10 cellular contexts compared by ENCODE assay signal in the genomic region with DNA sequence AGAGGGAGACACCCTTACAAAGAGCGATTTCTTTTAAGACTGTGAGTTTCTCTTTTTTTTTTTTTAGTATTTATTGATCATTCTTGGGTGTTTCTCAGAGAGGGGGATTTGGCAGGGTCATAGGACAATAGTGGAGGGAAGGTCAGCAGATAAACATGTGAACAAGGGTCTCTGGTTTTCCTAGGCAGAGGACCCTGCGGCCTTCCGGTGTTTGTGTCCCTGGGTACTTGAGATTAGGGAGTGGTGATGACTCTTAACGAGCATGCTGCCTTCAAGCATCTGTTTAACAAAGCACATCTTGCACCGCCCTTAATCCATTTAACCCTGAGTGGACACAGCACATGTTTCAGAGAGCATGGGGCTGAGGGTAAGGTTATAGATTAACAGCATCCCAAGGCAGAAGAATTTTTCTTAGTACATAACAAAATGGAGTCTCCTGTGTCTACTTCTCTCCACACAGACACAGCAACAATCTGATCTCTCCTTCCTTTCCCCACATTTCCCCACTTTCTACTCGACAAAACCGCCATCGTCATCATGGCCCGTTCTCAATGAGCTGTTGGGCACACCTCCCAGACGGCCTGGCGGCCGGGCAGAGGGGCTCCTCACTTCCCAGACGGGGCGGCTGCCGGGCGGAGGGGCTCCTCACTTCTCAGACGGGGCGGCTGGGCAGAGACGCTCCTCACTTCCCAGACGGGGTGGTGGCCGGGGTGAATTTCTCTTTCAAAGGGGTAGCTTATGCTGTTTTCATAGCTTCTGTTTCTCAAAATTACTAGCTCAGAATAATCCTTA. TPM values are rescaled to one million over a fixed set of nuclear protein-coding genes. Genes with fewer than 3 reads are reported as not detected.
DNase-seq lines count a peak whose midpoint lies in the region; ATAC-seq and TF ChIP-seq lines count a peak whose summit lies in the region.
"Not testable (repeated sequence)": the region's sequence is repeated elsewhere in the genome, so short reads cannot be mapped to it uniquely, and the experiment has no call there.
"Had no signal": no experiment of that assay in that cellular context is flagged by ENCODE, and none has a peak within 500 bp of the region (broad histone marks: within the 10 kb centered on the region; RNA-seq: fewer than 3 reads in every experiment).

No MANE protein-coding gene starts in this region.

- not testable (repeated sequence) for H3K4me3 ChIP-seq in GM23338; WERI-Rb-1 (ENCODE audit: low read depth, low read length); hepatocyte; testis

- 78% methylated on average over 21 of the region's 21 CpGs for WGBS in hepatocyte (ENCODE audit: low lambda C conversion rate, missing lambda C conversion rate)
- WGBS in testis, 2 donors: 82 to 84% methylated on average over 14 to 16 of the region's 21 CpGs

- H3F3A ChIP-seq in GM23338 (replicated peaks; ENCODE audit: low read depth): not testable (repeated sequence)

- H3K9me3 ChIP-seq in WERI-Rb-1 (ENCODE audit: severe bottlenecking); hepatocyte (ENCODE audit: low read depth); testis: not testable (repeated sequence)

- not testable (repeated sequence) for H3K27me3 Mint-ChIP-seq in GM23338 (ENCODE audit: insufficient read depth, low read depth, poor library complexity); MCF 10A (ENCODE audit: insufficient read depth, unreplicated experiment); mesothelial cell of epicardium (ENCODE audit: low read depth); progenitor cell of endocrine pancreas

- not testable (repeated sequence) for H3K4me3 Mint-ChIP-seq in GM23338; MCF 10A (ENCODE audit: unreplicated experiment); mesothelial cell of epicardium; progenitor cell of endocrine pancreas (ENCODE audit: low read depth)

- not testable (repeated sequence) for H3K27ac Mint-ChIP-seq in GM23338
- H3K27ac Mint-ChIP-seq in MCF 10A (ENCODE audit: low read depth, unreplicated experiment) (peak overlapping the region; percentile 7), mesothelial cell of epicardium (peak overlapping the region; percentile 50), progenitor cell of endocrine pancreas (peak overlapping the region; percentile 96)

- not testable (repeated sequence) for ATAC-seq in GM23338

- peaks cover 11% of the 10 kb centered on the region; the same call in 1 of the 3 replicates for H3K36me3 Mint-ChIP-seq in GM23338 (ENCODE audit: low read depth)
- not testable (repeated sequence) for H3K36me3 Mint-ChIP-seq in MCF 10A (ENCODE audit: insufficient read depth, unreplicated experiment); mesothelial cell of epicardium; progenitor cell of endocrine pancreas (ENCODE audit: insufficient read depth)

- not testable (repeated sequence) for H3K36me3 ChIP-seq in GM23338 (ENCODE audit: insufficient read depth); WERI-Rb-1; hepatocyte (replicated peaks; ENCODE audit: insufficient read depth, low read depth); testis (ENCODE audit: low read depth, missing control alignments)

- H4K20me1 ChIP-seq in GM23338 (replicated peaks; ENCODE audit: insufficient read depth); hepatocyte (ENCODE audit: insufficient read depth, poor library complexity, severe bottlenecking): not testable (repeated sequence)

- intact Hi-C loops in MCF 10A (cut with micrococcal nuclease): loop anchor here (10.0 kb wide), 1 partner anchor 123 kb away; a partner anchor contains a TSS
- intact Hi-C loops in testis (cut with DNase I; ENCODE audit: low total_unique reads): not testable (repeated sequence)

- peaks cover 10% of the 10 kb centered on the region; the same call in 2 of the 3 replicates for H3K4me1 Mint-ChIP-seq in GM23338
- H3K4me1 Mint-ChIP-seq in MCF 10A (ENCODE audit: insufficient read depth, unreplicated experiment): peaks cover 33% of the 10 kb centered on the region
- H3K4me1 Mint-ChIP-seq in mesothelial cell of epicardium: peaks cover 33% of the 10 kb centered on the region
- H3K4me1 Mint-ChIP-seq in progenitor cell of endocrine pancreas (ENCODE audit: low read depth): peaks cover 27% of the 10 kb centered on the region

- not testable (repeated sequence) for H3K4me1 ChIP-seq in GM23338 (ENCODE audit: insufficient read depth); hepatocyte (ENCODE audit: insufficient read depth)
- peaks cover 28% of the 10 kb centered on the region for H3K4me1 ChIP-seq in testis

- not testable (repeated sequence) for H3K9me3 Mint-ChIP-seq in GM23338; MCF 10A (ENCODE audit: unreplicated experiment); mesothelial cell of epicardium; progenitor cell of endocrine pancreas (ENCODE audit: low read depth)

- not testable (repeated sequence) for H3K27me3 ChIP-seq in GM23338 (ENCODE audit: insufficient read depth); WERI-Rb-1 (ENCODE audit: insufficient read depth, low read depth, severe bottlenecking); hepatocyte; testis

- H3K27ac ChIP-seq in GM23338 (ENCODE audit: low read depth) (0 out of 2 replicates have a peak overlapping the region, but pooled peaks have one; percentile 59), WERI-Rb-1 (peak overlapping the region; percentile 80), hepatocyte (peak overlapping the region; percentile 76), testis (peak overlapping the region; percentile 71 to 79)

- not testable (repeated sequence) for TF ChIP-seq POLR2A in testis (IDR thresholded peaks at IDR 0.05)

- TF ChIP-seq CTCF in GM23338 (conservative IDR thresholded peaks at IDR 0.05; ENCODE audit: low read depth in 2 of 2); WERI-Rb-1 (IDR thresholded peaks at IDR 0.05; ENCODE audit: low read depth, low read length); MCF 10A (IDR thresholded peaks at IDR 0.05; ENCODE audit: unreplicated experiment); hepatocyte (IDR thresholded peaks at IDR 0.05; ENCODE audit: poor library complexity); mesothelial cell of epicardium (IDR thresholded peaks at IDR 0.05; ENCODE audit: unreplicated experiment); progenitor cell of endocrine pancreas (IDR thresholded peaks at IDR 0.05; ENCODE audit: unreplicated experiment); testis (IDR thresholded peaks at IDR 0.05): not testable (repeated sequence)

- not testable (repeated sequence) for H3K4me2 ChIP-seq in GM23338, hepatocyte

- BruUV-seq in MCF 10A (replicated peaks; lab: Mats Ljungman, UMichigan): not testable (repeated sequence)

- POLR2A ChIA-PET in MCF 10A (lab: Yijun Ruan, JAX): interaction anchor here (0.8 to 10.6 kb wide), 2 partner anchors 8 to 144 kb away, joined by 3 to 190 read pairs; a partner anchor contains a TSS

- not testable (repeated sequence) for DNase-seq in GM23338 (ENCODE audit: low spot score); WERI-Rb-1; MCF 10A (ENCODE audit: unreplicated experiment); hepatocyte (ENCODE audit: low spot score); mesothelial cell of epicardium (ENCODE audit: low spot score in 2 of 2, unreplicated experiment in 2 of 2); progenitor cell of endocrine pancreas (ENCODE audit: low spot score, unreplicated experiment); testis

- not testable (repeated sequence) for H2AFZ ChIP-seq in GM23338
- peak overlapping the region; percentile 49 for H2AFZ ChIP-seq in hepatocyte

- CTCF ChIA-PET in MCF 10A (lab: Yijun Ruan, JAX): interaction anchor here (0.6 to 1.6 kb wide), 3 partner anchors 71 to 135 kb away, joined by 3 to 8 read pairs (median 6); no protein-coding TSS in a partner anchor

- H3K79me2 ChIP-seq in GM23338 (replicated peaks; ENCODE audit: insufficient read depth); hepatocyte: not testable (repeated sequence)

- H3K9me2 ChIP-seq in GM23338 (ENCODE audit: insufficient read depth); hepatocyte (replicated peaks; ENCODE audit: insufficient read depth): not testable (repeated sequence)

RNA-seq across cellular contexts. Expression of a gene that starts 7.8 kb away (rescaled TPM):
- total RNA-seq in GM23338 (2014; rRNA removed; shearing (Covaris generic)): 37.0 and 40.1 TPM in 2 replicates
- 24.0 and 24.9 TPM in 2 replicates for polyA plus RNA-seq in GM23338 (2016; fragmentation: Nextera tagmentation; extraction: Ambion mirVana)
- 35.1 and 36.2 TPM in 2 replicates for total RNA-seq in MCF 10A (2022)
- 31.6 and 32.2 TPM in 2 replicates for total RNA-seq in hepatocyte
- polyA plus RNA-seq in hepatocyte: 53.8 and 57.1 TPM in 2 replicates
- 32.3 to 35.1 TPM (median 34.1 TPM) in 3 replicates for total RNA-seq in mesothelial cell of epicardium
- total RNA-seq in progenitor cell of endocrine pancreas: 42.2 and 43.0 TPM in 2 replicates
- 10 to 100 TPM; 85.4 to 95.1 TPM for total RNA-seq in testis
- 57.6 TPM for polyA plus RNA-seq in testis (ENCODE audit: insufficient read depth, low read depth, low replicate concordance)

RNA-seq across cellular contexts. Expression of a gene that starts 13.4 kb away (rescaled TPM):
- total RNA-seq in GM23338 (2014; rRNA removed; shearing (Covaris generic)): 0.08 and 0.10 TPM in 2 replicates
- polyA plus RNA-seq in GM23338 (2016; fragmentation: Nextera tagmentation; extraction: Ambion mirVana) (0.11 and 0.31 TPM in 2 replicates), hepatocyte (0.10 TPM in 1 of 2 replicates, not detected in the other), testis (ENCODE audit: insufficient read depth, low read depth, low replicate concordance) (2.5 TPM)
- total RNA-seq in MCF 10A (2022) (0.14 and 0.15 TPM in 2 replicates), hepatocyte (0.03 TPM in 1 of 2 replicates, not detected in the other), mesothelial cell of epicardium (0.65 to 0.69 TPM (median 0.66 TPM) in 3 replicates), progenitor cell of endocrine pancreas (0.53 and 0.67 TPM in 2 replicates), testis (1 to 10 TPM in 1 of 2 donors, under 1 TPM in 1; 0.63 to 1.7 TPM)
- total RNA-seq: H7, HFFc6, HT1080 had no signal
